Comparison of ENCODE assay signal across 26 cellular contexts in the genomic region with DNA sequence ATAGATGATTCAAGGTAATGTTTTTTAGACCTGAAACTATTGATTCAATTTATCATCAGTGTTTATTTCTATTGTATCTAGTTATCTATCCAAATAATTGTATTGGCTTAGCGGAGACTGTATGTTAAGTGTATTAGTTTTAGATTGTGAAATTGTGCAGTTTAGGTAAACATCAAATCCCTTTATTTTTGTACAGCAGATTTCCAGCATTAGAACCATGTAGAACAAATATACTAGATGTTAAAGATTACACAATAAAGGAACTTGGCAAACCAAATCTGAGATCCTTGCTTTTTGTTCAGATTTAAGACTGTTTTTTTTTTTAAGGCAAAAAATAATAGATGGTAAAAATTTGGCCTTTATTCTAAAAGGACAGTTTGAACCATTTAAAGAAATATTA.
"Had no signal": no experiment of that assay in that cellular context is flagged by ENCODE, and none has a peak within 500 bp of the region (broad histone marks: within the 10 kb centered on the region; RNA-seq: fewer than 3 reads in every experiment).

No MANE protein-coding gene starts in this region.

- H3K36me3 ChIP-seq: prostate gland had no signal

- H3K27me3 ChIP-seq: pancreas, sigmoid colon, spleen, suprapubic skin, tibial artery, upper lobe of right lung had no signal

- H3K9me3 ChIP-seq: lower lobe of right lung, pancreas, prostate gland, sigmoid colon, spleen, suprapubic skin, thoracic aorta, tibial artery, upper lobe of right lung had no signal

- FAIRE-seq: urothelium cell line had no signal

- DNase-seq: hypothalamus; immature natural killer cell; islet precursor cell; left ventricle myocardium superior; lower lobe of right lung; mammary epithelial cell; mesenchymal stem cell; naive thymus-derived CD8-positive, alpha-beta T cell; nucleus accumbens; pancreas; posterior cingulate gyrus; retina; right cardiac atrium; sigmoid colon; small intestine; spleen; stimulated activated CD4-positive, alpha-beta T cell treated with anti-CD3 and anti-CD28 coated beads, Interleukin-4, amount 100 ng/mL, for 24 hours; stimulated activated naive CD4-positive, alpha-beta T cell; tibial artery; trophoblast cell; upper lobe of right lung had no signal

- ATAC-seq: left ventricle myocardium superior; lower lobe of right lung; naive thymus-derived CD8-positive, alpha-beta T cell; right cardiac atrium; stimulated activated effector memory CD8-positive, alpha-beta T cell treated with anti-CD3 and anti-CD28 coated beads, Interleukin-12 subunit alpha, Interleukin-12 subunit beta, amount 100 ng/mL, for 72 hours; upper lobe of right lung had no signal

- H3K4me1 ChIP-seq: lower lobe of right lung, prostate gland, spleen, suprapubic skin, tibial artery, upper lobe of right lung had no signal

- H3K4me3 ChIP-seq: lower lobe of right lung, pancreas, prostate gland, sigmoid colon, spleen, suprapubic skin, thoracic aorta, tibial artery, upper lobe of right lung had no signal
